Comparison of ENCODE assay signal across 1 cellular context in the genomic region with DNA sequence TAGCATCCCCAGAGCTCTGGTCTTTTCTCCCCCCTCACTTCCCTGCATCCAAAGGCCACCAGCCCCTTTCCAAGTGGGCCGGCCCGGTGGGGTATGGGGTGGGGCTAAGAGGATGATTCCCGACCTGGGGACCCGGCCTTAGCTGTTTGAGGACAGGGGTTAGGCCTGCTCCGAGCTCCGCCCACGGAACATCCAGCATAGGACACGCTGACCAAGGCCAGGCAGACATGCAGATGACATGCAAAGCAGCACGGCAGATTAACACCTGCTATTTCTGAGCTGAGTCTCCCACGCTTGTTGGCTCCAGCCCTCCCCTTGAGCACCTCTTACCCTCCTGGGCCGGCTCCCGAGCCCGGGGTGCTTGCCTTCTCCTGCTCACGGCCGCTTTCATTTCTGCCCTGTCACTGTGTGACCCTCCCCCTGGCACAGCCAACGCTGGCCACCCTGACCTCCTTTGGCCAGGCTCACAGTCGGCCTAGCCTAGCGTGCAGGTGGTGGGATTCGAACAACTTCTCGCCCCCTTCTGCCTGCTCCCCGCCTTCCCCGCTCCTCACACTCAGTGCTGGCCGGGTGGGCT.
TF ChIP-seq lines count a peak whose summit lies in the region.

No MANE protein-coding gene starts in this region.

TF ChIP-seq in K562, 482 proteins besides CTCF, POLR2A, EP300 and RAD21 (continued from another document and continues in another):
- TF ChIP-seq, protein P1, sequence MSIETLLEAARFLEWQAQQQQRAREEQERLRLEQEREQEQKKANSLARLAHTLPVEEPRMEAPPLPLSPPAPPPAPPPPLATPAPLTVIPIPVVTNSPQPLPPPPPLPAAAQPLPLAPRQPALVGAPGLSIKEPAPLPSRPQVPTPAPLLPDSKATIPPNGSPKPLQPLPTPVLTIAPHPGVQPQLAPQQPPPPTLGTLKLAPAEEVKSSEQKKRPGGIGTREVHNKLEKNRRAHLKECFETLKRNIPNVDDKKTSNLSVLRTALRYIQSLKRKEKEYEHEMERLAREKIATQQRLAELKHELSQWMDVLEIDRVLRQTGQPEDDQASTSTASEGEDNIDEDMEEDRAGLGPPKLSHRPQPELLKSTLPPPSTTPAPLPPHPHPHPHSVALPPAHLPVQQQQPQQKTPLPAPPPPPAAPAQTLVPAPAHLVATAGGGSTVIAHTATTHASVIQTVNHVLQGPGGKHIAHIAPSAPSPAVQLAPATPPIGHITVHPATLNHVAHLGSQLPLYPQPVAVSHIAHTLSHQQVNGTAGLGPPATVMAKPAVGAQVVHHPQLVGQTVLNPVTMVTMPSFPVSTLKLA (conservative IDR thresholded peaks at IDR 0.05) = peak in 1 of 2 experiments; percentile 16; a peak in 1 of 4 replicates
- TF ChIP-seq NCOA6 (IDR thresholded peaks at IDR 0.05) (no peak), FOXK1 (CRISPR knock-in tag; IDR thresholded peaks at IDR 0.05; ENCODE audit: borderline replicate concordance) (no peak), ZNF224 (CRISPR knock-in tag; IDR thresholded peaks at IDR 0.05) (no peak), TRIM28 (IDR thresholded peaks at IDR 0.05) (no peak), PCBP2 (IDR thresholded peaks at IDR 0.05; ENCODE audit: low read depth, low read length, poor library complexity, severe bottlenecking) (no peak), TAL1 (IDR thresholded peaks at IDR 0.05) (no peak; the same call in 1 of the 2 replicates), ZNF175 (CRISPR knock-in tag; IDR thresholded peaks at IDR 0.05; ENCODE audit: low read depth) (no peak), CREM (IDR thresholded peaks at IDR 0.05; ENCODE audit: low read depth) (no peak), ARID4B (CRISPR knock-in tag; IDR thresholded peaks at IDR 0.05) (no peak), RB1 (IDR thresholded peaks at IDR 0.05; ENCODE audit: low read depth) (no peak), ILF3 (IDR thresholded peaks at IDR 0.05; ENCODE audit: borderline replicate concordance) (no peak), MLLT1 (IDR thresholded peaks at IDR 0.05) (no peak), TBP (optimal IDR thresholded peaks at IDR 0.05; ENCODE audit: low read depth, low read length) (no peak), BRD4 (IDR thresholded peaks at IDR 0.05) (no peak), NFXL1 (CRISPR knock-in tag; IDR thresholded peaks at IDR 0.05) (no peak), SRSF7 (optimal IDR thresholded peaks at IDR 0.05; ENCODE audit: low read depth, low read length) (no peak), SUPT5H (IDR thresholded peaks at IDR 0.05) (no peak), MECOM (CRISPR knock-in tag; IDR thresholded peaks at IDR 0.05) (no peak), NFYB (IDR thresholded peaks at IDR 0.05; ENCODE audit: extremely low read depth, insufficient read length) (no peak), POLR2B (IDR thresholded peaks at IDR 0.05; ENCODE audit: low read depth, partially characterized antibody) (no peak), FOSL1 (tag; conservative IDR thresholded peaks at IDR 0.05) (peak; percentile 58; the same call in 1 of the 2 replicates), ZBTB49 (CRISPR knock-in tag; IDR thresholded peaks at IDR 0.05; ENCODE audit: borderline replicate concordance) (no peak), HNRNPL (IDR thresholded peaks at IDR 0.05; ENCODE audit: low read depth, low read length) (no peak), ZNF347 (CRISPR knock-in tag; IDR thresholded peaks at IDR 0.05; ENCODE audit: low read depth) (no peak), HDGF (IDR thresholded peaks at IDR 0.05) (no peak), CEBPG (CRISPR knock-in tag; IDR thresholded peaks at IDR 0.05) (no peak), CEBPG (tag; conservative IDR thresholded peaks at IDR 0.05 in 1 of 2, IDR thresholded peaks at IDR 0.05 in 1 of 2) (no peak), TCF3 (CRISPR knock-in tag; IDR thresholded peaks at IDR 0.05) (peak; percentile 73), ZNF561 (CRISPR knock-in tag; conservative IDR thresholded peaks at IDR 0.05) (no peak), GATA2 (CRISPR knock-in tag; IDR thresholded peaks at IDR 0.05) (0 out of 2 replicates have a peak, but pooled peaks have one; percentile 9), KHSRP (IDR thresholded peaks at IDR 0.05) (no peak), ZNF76 (CRISPR knock-in tag; IDR thresholded peaks at IDR 0.05; ENCODE audit: borderline replicate concordance) (no peak), TAF7 (tag; IDR thresholded peaks at IDR 0.05) (no peak), EGR1 (conservative IDR thresholded peaks at IDR 0.05) (peak; percentile 19; the same call in 1 of the 2 replicates), ZNF121 (CRISPR knock-in tag; conservative IDR thresholded peaks at IDR 0.05) (no peak), KDM2B (CRISPR knock-in tag; IDR thresholded peaks at IDR 0.05) (no peak), ZBTB1 (CRISPR knock-in tag; IDR thresholded peaks at IDR 0.05; ENCODE audit: borderline replicate concordance, low read depth) (no peak), NRF1 (conservative IDR thresholded peaks at IDR 0.05 in 1 of 2, IDR thresholded peaks at IDR 0.05 in 1 of 2) (peak in 1 of 2 experiments; percentile 38; a peak in 2 of 4 replicates), POLR2H (tag; IDR thresholded peaks at IDR 0.05; ENCODE audit: low read depth) (no peak), HMG20A (CRISPR knock-in tag; conservative IDR thresholded peaks at IDR 0.05) (no peak), YY1 (IDR thresholded peaks at IDR 0.05; ENCODE audit: borderline replicate concordance in 1 of 3, control insufficient read depth in 1 of 3, extremely low read depth in 1 of 3, insufficient read depth in 3 of 3, insufficient read length in 1 of 3, insufficient replicate concordance in 2 of 3, low read depth in 1 of 3, low read length in 2 of 3) (no peak), ZNF324 (CRISPR knock-in tag; IDR thresholded peaks at IDR 0.05) (no peak), ZBTB17 (CRISPR knock-in tag; IDR thresholded peaks at IDR 0.05) (no peak), ATF7 (IDR thresholded peaks at IDR 0.05) (peak; percentile 28; the same call in 1 of the 2 replicates), PTRF (tag; IDR thresholded peaks at IDR 0.05) (no peak), FUS (optimal IDR thresholded peaks at IDR 0.05; ENCODE audit: low read depth, low read length) (no peak), JUN (IDR thresholded peaks at IDR 0.05; ENCODE audit: borderline replicate concordance, low read depth, low read length) (no peak; the same call in 1 of the 2 replicates), JUN (CRISPR knock-in tag; IDR thresholded peaks at IDR 0.05; ENCODE audit: borderline replicate concordance) (no peak)
- TF ChIP-seq, protein P2, sequence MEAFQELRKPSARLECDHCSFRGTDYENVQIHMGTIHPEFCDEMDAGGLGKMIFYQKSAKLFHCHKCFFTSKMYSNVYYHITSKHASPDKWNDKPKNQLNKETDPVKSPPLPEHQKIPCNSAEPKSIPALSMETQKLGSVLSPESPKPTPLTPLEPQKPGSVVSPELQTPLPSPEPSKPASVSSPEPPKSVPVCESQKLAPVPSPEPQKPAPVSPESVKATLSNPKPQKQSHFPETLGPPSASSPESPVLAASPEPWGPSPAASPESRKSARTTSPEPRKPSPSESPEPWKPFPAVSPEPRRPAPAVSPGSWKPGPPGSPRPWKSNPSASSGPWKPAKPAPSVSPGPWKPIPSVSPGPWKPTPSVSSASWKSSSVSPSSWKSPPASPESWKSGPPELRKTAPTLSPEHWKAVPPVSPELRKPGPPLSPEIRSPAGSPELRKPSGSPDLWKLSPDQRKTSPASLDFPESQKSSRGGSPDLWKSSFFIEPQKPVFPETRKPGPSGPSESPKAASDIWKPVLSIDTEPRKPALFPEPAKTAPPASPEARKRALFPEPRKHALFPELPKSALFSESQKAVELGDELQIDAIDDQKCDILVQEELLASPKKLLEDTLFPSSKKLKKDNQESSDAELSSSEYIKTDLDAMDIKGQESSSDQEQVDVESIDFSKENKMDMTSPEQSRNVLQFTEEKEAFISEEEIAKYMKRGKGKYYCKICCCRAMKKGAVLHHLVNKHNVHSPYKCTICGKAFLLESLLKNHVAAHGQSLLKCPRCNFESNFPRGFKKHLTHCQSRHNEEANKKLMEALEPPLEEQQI (IDR thresholded peaks at IDR 0.05) = no peak
- TF ChIP-seq, protein P3, sequence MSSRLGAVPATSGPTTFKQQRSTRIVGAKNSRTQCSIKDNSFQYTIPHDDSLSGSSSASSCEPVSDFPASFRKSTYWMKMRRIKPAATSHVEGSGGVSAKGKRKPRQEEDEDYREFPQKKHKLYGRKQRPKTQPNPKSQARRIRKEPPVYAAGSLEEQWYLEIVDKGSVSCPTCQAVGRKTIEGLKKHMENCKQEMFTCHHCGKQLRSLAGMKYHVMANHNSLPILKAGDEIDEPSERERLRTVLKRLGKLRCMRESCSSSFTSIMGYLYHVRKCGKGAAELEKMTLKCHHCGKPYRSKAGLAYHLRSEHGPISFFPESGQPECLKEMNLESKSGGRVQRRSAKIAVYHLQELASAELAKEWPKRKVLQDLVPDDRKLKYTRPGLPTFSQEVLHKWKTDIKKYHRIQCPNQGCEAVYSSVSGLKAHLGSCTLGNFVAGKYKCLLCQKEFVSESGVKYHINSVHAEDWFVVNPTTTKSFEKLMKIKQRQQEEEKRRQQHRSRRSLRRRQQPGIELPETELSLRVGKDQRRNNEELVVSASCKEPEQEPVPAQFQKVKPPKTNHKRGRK (tag; IDR thresholded peaks at IDR 0.05) = no peak
- TF ChIP-seq, protein P4, sequence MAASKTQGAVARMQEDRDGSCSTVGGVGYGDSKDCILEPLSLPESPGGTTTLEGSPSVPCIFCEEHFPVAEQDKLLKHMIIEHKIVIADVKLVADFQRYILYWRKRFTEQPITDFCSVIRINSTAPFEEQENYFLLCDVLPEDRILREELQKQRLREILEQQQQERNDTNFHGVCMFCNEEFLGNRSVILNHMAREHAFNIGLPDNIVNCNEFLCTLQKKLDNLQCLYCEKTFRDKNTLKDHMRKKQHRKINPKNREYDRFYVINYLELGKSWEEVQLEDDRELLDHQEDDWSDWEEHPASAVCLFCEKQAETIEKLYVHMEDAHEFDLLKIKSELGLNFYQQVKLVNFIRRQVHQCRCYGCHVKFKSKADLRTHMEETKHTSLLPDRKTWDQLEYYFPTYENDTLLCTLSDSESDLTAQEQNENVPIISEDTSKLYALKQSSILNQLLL (CRISPR knock-in tag; IDR thresholded peaks at IDR 0.05; ENCODE audit: borderline replicate concordance) = no peak
- TF ChIP-seq, protein P5, sequence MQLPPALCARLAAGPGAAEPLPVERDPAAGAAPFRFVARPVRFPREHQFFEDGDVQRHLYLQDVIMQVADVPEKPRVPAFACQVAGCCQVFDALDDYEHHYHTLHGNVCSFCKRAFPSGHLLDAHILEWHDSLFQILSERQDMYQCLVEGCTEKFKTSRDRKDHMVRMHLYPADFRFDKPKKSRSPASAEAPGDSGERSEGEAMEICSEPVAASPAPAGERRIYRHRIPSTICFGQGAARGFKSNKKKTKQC (CRISPR knock-in tag; IDR thresholded peaks at IDR 0.05) = no peak
